Comparison of ENCODE assay signal across 8 cellular contexts in genomic region chr7:116211006-116211912, GRCh38. TPM values are rescaled to one million over a fixed set of nuclear protein-coding genes. Genes with fewer than 3 reads are reported as not detected.
A peak's percentile ranks its signal among the peaks of the same experiment; 100 is the strongest.
DNase-seq lines count a peak whose midpoint lies in the region; ATAC-seq lines count a peak whose summit lies in the region.

No MANE protein-coding gene starts in this region.

- POLR2A ChIA-PET in activated CD4-positive, alpha-beta T cell treated with anti-CD3 and anti-CD28 coated beads, Interleukin-2, amount 10 ng/mL, durations not matched to agents 7 days and 5 days (lab: Charles Lee): interaction anchor here (0.6 to 0.9 kb wide), 2 partner anchors 21 to 46 kb away, joined by 3 to 6 read pairs; no protein-coding TSS in a partner anchor

- peaks cover 51% of the 10 kb centered on the region for H3K36me3 Mint-ChIP-seq in activated CD4-positive, alpha-beta T cell treated with anti-CD3 and anti-CD28 coated beads, Interleukin-2, amount 10 ng/mL, durations not matched to agents 7 days and 5 days (ENCODE audit: low read depth)
- H3K36me3 Mint-ChIP-seq in memory B cell: peaks cover 9% of the 10 kb centered on the region

- H3K4me1 Mint-ChIP-seq in activated CD4-positive, alpha-beta T cell treated with anti-CD3 and anti-CD28 coated beads, Interleukin-2, amount 10 ng/mL, durations not matched to agents 7 days and 5 days: peaks cover 54% of the 10 kb centered on the region
- H3K4me1 Mint-ChIP-seq in memory B cell: peaks cover 23% of the 10 kb centered on the region

- H3K9me3 Mint-ChIP-seq in activated CD4-positive, alpha-beta T cell treated with anti-CD3 and anti-CD28 coated beads, Interleukin-2, amount 10 ng/mL, durations not matched to agents 7 days and 5 days: peaks cover 14% of the 10 kb centered on the region
- H3K9me3 Mint-ChIP-seq in memory B cell: no peaks in the 10 kb centered on the region

- H3K27ac Mint-ChIP-seq in activated CD4-positive, alpha-beta T cell treated with anti-CD3 and anti-CD28 coated beads, Interleukin-2, amount 10 ng/mL, durations not matched to agents 7 days and 5 days: peak overlapping the region; percentile 99
- H3K27ac Mint-ChIP-seq in memory B cell: peak overlapping the region; percentile 92

- CTCF ChIA-PET in activated CD4-positive, alpha-beta T cell treated with anti-CD3 and anti-CD28 coated beads, Interleukin-2, amount 10 ng/mL, durations not matched to agents 7 days and 5 days (lab: Charles Lee): interaction anchor here (0.9 to 2.0 kb wide), 10 partner anchors 8 to 47 kb away, joined by 3 to 7 read pairs (median 4); no protein-coding TSS in a partner anchor

- no peaks in the 10 kb centered on the region for H3K27me3 Mint-ChIP-seq in activated CD4-positive, alpha-beta T cell treated with anti-CD3 and anti-CD28 coated beads, Interleukin-2, amount 10 ng/mL, durations not matched to agents 7 days and 5 days
- H3K27me3 Mint-ChIP-seq in memory B cell: no peaks in the 10 kb centered on the region

- peak overlapping the region; percentile 95 for H3K4me3 Mint-ChIP-seq in activated CD4-positive, alpha-beta T cell treated with anti-CD3 and anti-CD28 coated beads, Interleukin-2, amount 10 ng/mL, durations not matched to agents 7 days and 5 days
- H3K4me3 Mint-ChIP-seq in memory B cell: peak overlapping the region; percentile 95

- DNase-seq in NCI-H82 (lab: John Stamatoyannopoulos, UW) (peak; percentile 36), NCI-H82 treated with DMSO at 0.1 percent for 48 hours (lab: John Stamatoyannopoulos, UW; ENCODE audit: unreplicated experiment) (no peak), NCI-H510A treated with DMSO at 0.1 percent for 48 hours (lab: John Stamatoyannopoulos, UW) (peak; percentile 57), ecto neural progenitor cell (ENCODE audit: low spot score) (peak; percentile 62), memory B cell (ENCODE audit: low spot score in 2 of 2) (peak; percentile 33 to 40)
- peak; percentile 85 for DNase-seq in activated CD4-positive, alpha-beta T cell treated with anti-CD3 and anti-CD28 coated beads, Interleukin-2, amount 10 ng/mL, durations not matched to agents 7 days and 5 days
- peak; percentile 65 to 68 for DNase-seq in stimulated activated CD8-positive, alpha-beta memory T cell treated with anti-CD3 and anti-CD28 coated beads, Interleukin-15, amount 100 ng/mL, for 48 hours (ENCODE audit: low read depth in 2 of 2)

- ATAC-seq in HG03025 (IDR thresholded peaks at IDR 0.05; ENCODE audit: low FRiP score, unreplicated experiment) (peak; percentile 82), memory B cell (ENCODE audit: low read depth) (peak; percentile 79)

RNA-seq across cellular contexts. Expression of gene TES, which starts 0.9 kb away (rescaled TPM):
- 100 to 1,000 TPM; 139 to 140 TPM for total RNA-seq in activated CD4-positive, alpha-beta T cell treated with anti-CD3 and anti-CD28 coated beads, Interleukin-2, amount 10 ng/mL, durations not matched to agents 7 days and 5 days
